In the genomic region with DNA sequence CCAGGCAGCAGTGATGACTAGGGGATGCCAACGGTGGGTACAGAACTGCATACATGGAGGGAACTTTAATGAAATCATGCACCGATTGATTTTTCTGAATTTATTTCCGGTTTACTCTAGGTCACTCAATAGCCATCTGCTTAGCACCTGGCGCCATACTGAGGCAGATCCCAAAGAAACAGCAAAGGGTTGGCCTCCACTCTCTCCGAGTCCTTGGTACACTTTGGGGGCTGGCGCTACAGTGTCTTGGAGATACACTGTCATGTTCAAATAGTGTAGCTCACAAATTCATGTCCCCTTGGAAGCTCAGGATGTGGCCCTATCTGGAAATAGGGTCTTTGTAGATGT, we compare ENCODE assay signal across 17 cellular contexts.
DNase-seq lines count a peak whose midpoint lies in the region; ATAC-seq and TF ChIP-seq lines count a peak whose summit lies in the region.
"Had no signal": no experiment of that assay in that cellular context is flagged by ENCODE, and none has a peak within 500 bp of the region (broad histone marks: within the 10 kb centered on the region; RNA-seq: fewer than 3 reads in every experiment).

No MANE protein-coding gene starts in this region.

- 90 to 96% (median 95%) methylated on average over 6 of the region's 6 CpGs for WGBS in spleen, 5 donors

- no peaks in the 10 kb centered on the region for H3K79me2 ChIP-seq in neural progenitor cell (ENCODE audit: low read depth)

- no peak for DNase-seq in breast epithelium (ENCODE audit: low spot score in 2 of 2)
- DNase-seq in MCF 10A (ENCODE audit: unreplicated experiment) = no peak
- no peak for DNase-seq in chondrocyte (ENCODE audit: low spot score)
- no peak for DNase-seq in neural progenitor cell (ENCODE audit: low spot score)
- DNase-seq in spleen = no peak
- DNase-seq: AML-193, DMS79 treated with DMSO at 0.1 percent for 48 hours, NCI-H1105, NCI-H2081, NCI-H510A treated with DMSO at 0.1 percent for 48 hours, NCI-H774 had no signal

- H3K27ac Mint-ChIP-seq in MCF 10A (ENCODE audit: low read depth, unreplicated experiment) = no peak overlapping the region
- peak overlapping the region; percentile 96 for H3K27ac Mint-ChIP-seq in chondrocyte (ENCODE audit: unreplicated experiment)
- peak overlapping the region; percentile 46 for H3K27ac Mint-ChIP-seq in neural progenitor cell

- H3K27me3 Mint-ChIP-seq in MCF 10A (ENCODE audit: insufficient read depth, unreplicated experiment) (no peaks in the 10 kb centered on the region), chondrocyte (ENCODE audit: low read depth) (no peaks in the 10 kb centered on the region), neural progenitor cell (ENCODE audit: insufficient read depth, low read depth) (peaks cover 2% of the 10 kb centered on the region)

- H3K9ac ChIP-seq in neural progenitor cell (no peak overlapping the region), subcutaneous abdominal adipose tissue (ENCODE audit: low read length in 5 of 5) (no peak overlapping the region)

- H3K27me3 ChIP-seq in breast epithelium (no peaks in the 10 kb centered on the region), neural progenitor cell (no peaks in the 10 kb centered on the region), subcutaneous abdominal adipose tissue (ENCODE audit: control insufficient read depth in 5 of 5, insufficient read depth in 4 of 5, low read length in 5 of 5) (no peaks in the 10 kb centered on the region), spleen (replicated peaks in 1 of 7) (peaks cover 0 to 16% (median 0%) of the 10 kb centered on the region in 7 donors)

- BruUV-seq in MCF 10A (replicated peaks; lab: Mats Ljungman, UMichigan) = no TSS peak

- H3K4me1 ChIP-seq in breast epithelium = peaks cover 3 to 9% of the 10 kb centered on the region in 2 donors
- H3K4me1 ChIP-seq in neural progenitor cell = peaks cover 13% of the 10 kb centered on the region
- H3K4me1 ChIP-seq in subcutaneous abdominal adipose tissue (ENCODE audit: control insufficient read depth in 5 of 5, insufficient read depth in 5 of 5, low read length in 5 of 5) = peaks cover 13 to 62% (median 55%) of the 10 kb centered on the region in 5 donors
- no peaks in the 10 kb centered on the region for H3K4me1 ChIP-seq in spleen
- H3K4me1 ChIP-seq: HAP-1 had no signal

- POLR2A ChIA-PET in MCF 10A (lab: Yijun Ruan, JAX) = interaction anchor here (0.9 kb wide), 1 partner anchor 29 kb away, joined by 4 read pairs; no protein-coding TSS in a partner anchor

- H3K4me1 Mint-ChIP-seq in MCF 10A (ENCODE audit: insufficient read depth, unreplicated experiment) (peaks cover 9% of the 10 kb centered on the region), chondrocyte (ENCODE audit: low read depth) (peaks cover 59% of the 10 kb centered on the region), neural progenitor cell (peaks cover 19% of the 10 kb centered on the region)

- no peaks in the 10 kb centered on the region for H3K36me3 ChIP-seq in breast epithelium
- H3K36me3 ChIP-seq in neural progenitor cell = no peaks in the 10 kb centered on the region
- H3K36me3 ChIP-seq in subcutaneous abdominal adipose tissue (ENCODE audit: control insufficient read depth in 5 of 5, insufficient read depth in 5 of 5, low read length in 5 of 5) = no peaks in the 10 kb centered on the region
- H3K36me3 ChIP-seq in spleen = no peaks in the 10 kb centered on the region
- H3K36me3 ChIP-seq: HAP-1 had no signal

- no peaks in the 10 kb centered on the region for H3F3A ChIP-seq in neural progenitor cell (ENCODE audit: low read depth)

- H3K9me3 ChIP-seq in breast epithelium (no peaks in the 10 kb centered on the region), neural progenitor cell (ENCODE audit: low read depth) (no peaks in the 10 kb centered on the region), subcutaneous abdominal adipose tissue (ENCODE audit: control insufficient read depth in 5 of 5, low read length in 5 of 5) (peaks cover 0 to 5% (median 2%) of the 10 kb centered on the region in 5 donors), spleen (peaks cover 0 to 6% (median 0%) of the 10 kb centered on the region in 8 donors)
- H3K9me3 ChIP-seq: HAP-1 had no signal

- no peaks in the 10 kb centered on the region for H4K20me1 ChIP-seq in neural progenitor cell (ENCODE audit: low read depth)

- no peak overlapping the region for H3K4me3 Mint-ChIP-seq in MCF 10A (ENCODE audit: unreplicated experiment)
- H3K4me3 Mint-ChIP-seq in chondrocyte (ENCODE audit: unreplicated experiment) = no peak overlapping the region
- H3K4me3 Mint-ChIP-seq in neural progenitor cell = peak overlapping the region; percentile 51

- H3K36me3 Mint-ChIP-seq in MCF 10A (ENCODE audit: insufficient read depth, unreplicated experiment) (no peaks in the 10 kb centered on the region), chondrocyte (ENCODE audit: low read depth) (no peaks in the 10 kb centered on the region), neural progenitor cell (no peaks in the 10 kb centered on the region)

- CTCF ChIA-PET in MCF 10A (lab: Yijun Ruan, JAX) = no interaction called here

- TF ChIP-seq POLR2A in breast epithelium (IDR thresholded peaks at IDR 0.05) = no peak
- TF ChIP-seq POLR2A in spleen (IDR thresholded peaks at IDR 0.05) = no peak

- H3K9me3 Mint-ChIP-seq in MCF 10A (ENCODE audit: unreplicated experiment) (no peaks in the 10 kb centered on the region), chondrocyte (ENCODE audit: low read depth) (no peaks in the 10 kb centered on the region), neural progenitor cell (peaks cover 6% of the 10 kb centered on the region)

- intact Hi-C loops in breast epithelium (cut with DNase I; ENCODE audit: low total_unique reads) (no loop called here), MCF 10A (cut with micrococcal nuclease) (no loop called here), spleen (cut with DNase I; ENCODE audit: low total_unique reads) (no loop called here)

- TF ChIP-seq CTCF in breast epithelium (IDR thresholded peaks at IDR 0.05) (no peak), MCF 10A (IDR thresholded peaks at IDR 0.05; ENCODE audit: unreplicated experiment) (no peak), chondrocyte (IDR thresholded peaks at IDR 0.05) (no peak), neural progenitor cell (IDR thresholded peaks at IDR 0.05) (no peak), spleen (IDR thresholded peaks at IDR 0.05 in 8 of 11, conservative IDR thresholded peaks at IDR 0.05 in 3 of 11) (no peak)

- H3K4me2 ChIP-seq in neural progenitor cell = no peak overlapping the region

- H2AFZ ChIP-seq in neural progenitor cell (replicated peaks) = no peak overlapping the region

- H3K27ac ChIP-seq in breast epithelium (peak overlapping the region; percentile 64 to 67), neural progenitor cell (no peak overlapping the region), subcutaneous abdominal adipose tissue (ENCODE audit: low read depth, low read length) (peak overlapping the region; percentile 49), spleen (no peak overlapping the region)
- H3K27ac ChIP-seq: 22Rv1, C4-2B had no signal

- H3K4me3 ChIP-seq in breast epithelium = no peak overlapping the region
- no peak overlapping the region for H3K4me3 ChIP-seq in neural progenitor cell
- H3K4me3 ChIP-seq in subcutaneous abdominal adipose tissue (ENCODE audit: low read depth in 1 of 5, low read length in 5 of 5) = peak overlapping the region in 1 of 5 donors; percentile 19
- H3K4me3 ChIP-seq in spleen = no peak overlapping the region
- H3K4me3 ChIP-seq: HAP-1 had no signal

- ATAC-seq in HG02759 (IDR thresholded peaks at IDR 0.05; ENCODE audit: unreplicated experiment) = no peak
- no peak for ATAC-seq in GM18519 (IDR thresholded peaks at IDR 0.05; ENCODE audit: low FRiP score, unreplicated experiment)

Comparison
In these comparisons a context has a peak if more than half of its experiments do, and no peak if none do; other contexts are left out.
1. H3K27ac ChIP-seq: peak in breast epithelium (2 of 2) and subcutaneous abdominal adipose tissue (single experiment); none in neural progenitor cell (single experiment) and spleen (0 of 8).